ENCODE assay signal across 21 cellular contexts in the genomic region with DNA sequence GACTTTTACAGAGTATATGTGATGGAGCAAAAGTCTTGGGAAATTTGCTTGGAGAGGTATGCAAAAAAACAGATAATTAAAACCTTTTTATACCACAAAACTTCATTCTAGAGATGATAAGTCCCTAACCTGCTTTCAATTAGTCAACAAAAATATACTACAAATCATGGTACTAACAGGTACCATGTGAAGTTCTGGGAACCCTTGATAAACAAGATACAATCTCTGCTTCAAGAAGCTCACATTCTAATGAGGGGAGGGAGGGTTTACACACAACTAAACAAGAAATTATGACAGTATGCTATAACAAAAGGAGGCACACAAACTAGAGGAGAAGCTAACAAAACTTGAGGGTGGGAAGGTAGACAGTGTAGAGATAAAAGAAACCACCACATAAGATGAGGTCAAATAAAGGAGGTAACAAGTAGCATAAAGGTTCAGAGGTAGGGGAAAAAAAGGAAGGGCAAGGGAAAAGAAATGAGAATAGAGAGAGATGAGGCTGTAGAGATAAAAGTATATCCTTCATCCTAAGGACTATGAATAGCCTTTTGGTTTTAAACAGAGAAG.
"Had no signal": no experiment of that assay in that cellular context is flagged by ENCODE, and none has a peak within 500 bp of the region (broad histone marks: within the 10 kb centered on the region; RNA-seq: fewer than 3 reads in every experiment).

No MANE protein-coding gene starts in this region.

- H3K4me1 Mint-ChIP-seq: WTC11 had no signal

- H3K27me3 Mint-ChIP-seq: activated CD4-positive, alpha-beta memory T cell treated with anti-CD3 and anti-CD28 coated beads, Interleukin-2, amount 10 ng/mL, durations not matched to agents 7 days and 5 days; activated naive CD8-positive, alpha-beta T cell; naive B cell had no signal

- ATAC-seq: heart right ventricle, left ventricle myocardium superior, mucosa of descending colon, right lobe of liver, WTC11 had no signal

- H3K4me3 Mint-ChIP-seq: activated CD4-positive, alpha-beta memory T cell treated with anti-CD3 and anti-CD28 coated beads, Interleukin-2, amount 10 ng/mL, durations not matched to agents 7 days and 5 days; activated naive CD8-positive, alpha-beta T cell; endodermal cell; WTC11 had no signal

- DNase-seq: activated CD4-positive, alpha-beta memory T cell treated with anti-CD3 and anti-CD28 coated beads, Interleukin-2, amount 10 ng/mL, durations not matched to agents 7 days and 5 days; activated CD4-positive, alpha-beta T cell treated with anti-CD3 and anti-CD28 coated beads for 4 hours; activated T-cell treated with anti-CD3 and anti-CD28 coated beads, Interleukin-2, amount 50 U/mL, for 48 hours; aorta; brain microvascular endothelial cell; central memory CD4-positive, alpha-beta T cell; colonic mucosa; endodermal cell; heart right ventricle; left ventricle myocardium superior; mucosa of descending colon; naive B cell; right lobe of liver; small intestine; stimulated activated CD4-positive, alpha-beta T cell treated with anti-CD3 and anti-CD28 coated beads, Interleukin-15, amount 100 ng/mL, for 24 hours; stimulated activated CD4-positive, alpha-beta T cell treated with anti-CD3 and anti-CD28 coated beads, Interleukin-2, amount 100 ng/mL, for 48 hours; SW 1271; testis; upper lobe of left lung had no signal

- H3K9me3 Mint-ChIP-seq: activated CD4-positive, alpha-beta memory T cell treated with anti-CD3 and anti-CD28 coated beads, Interleukin-2, amount 10 ng/mL, durations not matched to agents 7 days and 5 days; endodermal cell; naive B cell; WTC11 had no signal

- H3K27ac Mint-ChIP-seq: activated CD4-positive, alpha-beta memory T cell treated with anti-CD3 and anti-CD28 coated beads, Interleukin-2, amount 10 ng/mL, durations not matched to agents 7 days and 5 days; endodermal cell; WTC11 had no signal
